ENCODE assay signal across 1 cellular context in genomic region chr4:159102623-159103405, GRCh38.
TF ChIP-seq lines count a peak whose summit lies in the region.

RAPGEF2 (plus strand) TSS chr4:159103079; CDS start chr4:159104163, 1,084 bp downstream.

TF ChIP-seq in HepG2, 621 proteins besides CTCF, POLR2A, EP300 and RAD21 (continued from another document and continues in another):
- no peak for TF ChIP-seq ZNF407 (CRISPR knock-in tag; IDR thresholded peaks at IDR 0.05; ENCODE audit: not compliant biosample characterization)
- TF ChIP-seq CREB1 (IDR thresholded peaks at IDR 0.05): peak; percentile 73; the same call in 1 of the 2 replicates
- TF ChIP-seq CREB1 (CRISPR knock-in tag; IDR thresholded peaks at IDR 0.05): no peak
- peak; percentile 38; the same call in 1 of the 2 replicates for TF ChIP-seq ZBTB10 (CRISPR knock-in tag; IDR thresholded peaks at IDR 0.05; ENCODE audit: borderline replicate concordance)
- peak; percentile 11 for TF ChIP-seq AGO2 (optimal IDR thresholded peaks at IDR 0.05; ENCODE audit: low read depth, low read length)
- TF ChIP-seq ELF1 (CRISPR knock-in tag; IDR thresholded peaks at IDR 0.05): peak; percentile 29; the same call in 1 of the 2 replicates
- TF ChIP-seq RBM39 (IDR thresholded peaks at IDR 0.05; ENCODE audit: low read depth, low read length, poor library complexity, severe bottlenecking): peak; percentile 31
- TF ChIP-seq NFAT5 (CRISPR knock-in tag; IDR thresholded peaks at IDR 0.05): no peak
- TF ChIP-seq MED8 (CRISPR knock-in tag; IDR thresholded peaks at IDR 0.05; ENCODE audit: insufficient replicate concordance): no peak
- TF ChIP-seq ZNF441 (CRISPR knock-in tag; IDR thresholded peaks at IDR 0.05; ENCODE audit: borderline replicate concordance): peak; percentile 49; the same call in 1 of the 2 replicates
- peak; percentile 25 for TF ChIP-seq YY1 (IDR thresholded peaks at IDR 0.05; ENCODE audit: insufficient read depth, insufficient replicate concordance, low read depth, low read length)
- peak; percentile 68 for TF ChIP-seq ZNF687 (CRISPR knock-in tag; IDR thresholded peaks at IDR 0.05)
- TF ChIP-seq RXRA (CRISPR knock-in tag; IDR thresholded peaks at IDR 0.05): 0 out of 2 replicates have a peak, but pooled peaks have one; percentile 13
- TF ChIP-seq ZHX2 (IDR thresholded peaks at IDR 0.05; ENCODE audit: low read depth): no peak
- no peak for TF ChIP-seq ZHX2 (CRISPR knock-in tag; IDR thresholded peaks at IDR 0.05; ENCODE audit: borderline replicate concordance)
- TF ChIP-seq ZNF704 (CRISPR knock-in tag; IDR thresholded peaks at IDR 0.05; ENCODE audit: borderline replicate concordance): 0 out of 2 replicates have a peak, but pooled peaks have one; percentile 42
- peak; percentile 50; the same call in 1 of the 2 replicates for TF ChIP-seq TFDP1 (CRISPR knock-in tag; IDR thresholded peaks at IDR 0.05; ENCODE audit: borderline replicate concordance)
